ENCODE assay signal across 31 cellular contexts in genomic region chr2:224017976-224018375, GRCh38. TPM values are rescaled to one million over a fixed set of nuclear protein-coding genes. Genes with fewer than 3 reads are reported as not detected.
DNase-seq lines count a peak whose midpoint lies in the region; ATAC-seq and TF ChIP-seq lines count a peak whose summit lies in the region.
"Had no signal": no experiment of that assay in that cellular context is flagged by ENCODE, and none has a peak within 500 bp of the region (broad histone marks: within the 10 kb centered on the region; RNA-seq: fewer than 3 reads in every experiment).

No MANE protein-coding gene starts in this region.

- no peak overlapping the region for H3K9ac ChIP-seq in endodermal cell (ENCODE audit: extremely low read depth, low read length, poor library complexity, severe bottlenecking)

- DNase-seq in A673 (ENCODE audit: low spot score): no peak
- peak; percentile 55 for DNase-seq in NCI-H69 (lab: John Stamatoyannopoulos, UW)
- DNase-seq in endodermal cell: peak; percentile 33
- DNase-seq in left kidney (ENCODE audit: low read depth, low spot score): peak; percentile 81
- DNase-seq in WTC11 (ENCODE audit: low spot score): no peak
- DNase-seq in immature natural killer cell: no peak
- no peak for DNase-seq in left lung
- DNase-seq: 8988T; activated CD4-positive, alpha-beta T cell treated with anti-CD3 and anti-CD28 coated beads for 36 hours; activated CD8-positive, alpha-beta T cell treated with anti-CD3 and anti-CD28 coated beads, Interleukin-2, amount 10 ng/mL, durations not matched to agents 7 days and 5 days; amygdala; CD4-positive, CD25-positive, alpha-beta regulatory T cell; foreskin keratinocyte; GOT3; left ventricle myocardium superior; NCI-H1092; NCI-H1694 treated with DMSO at 0.1 percent for 48 hours; NCI-H510A treated with DMSO at 0.1 percent for 48 hours; PC-9; right cardiac atrium; Right ventricle myocardium superior; stimulated activated CD4-positive, alpha-beta T cell treated with anti-CD3 and anti-CD28 coated beads, Interleukin-2, amount 100 ng/mL, for 24 hours; stimulated activated naive CD8-positive, alpha-beta T cell treated with anti-CD3 and anti-CD28 coated beads, Interleukin-15, Interleukin-2, amounts not matched to agents 100 U/mL and 50 U/mL, for 24 hours; T-helper 17 cell; upper lobe of right lung had no signal

- POLR2A ChIA-PET in A673 (lab: Charles Lee; ENCODE audit: low non-redundant PET) (no interaction called here), WTC11 (lab: Charles Lee) (interaction anchor here (0.6 kb wide), 1 partner anchor 16 kb away, joined by 7 read pairs; no protein-coding TSS in a partner anchor)

- H3K27ac ChIP-seq in A673 (ENCODE audit: low read depth, low read length, poor library complexity, severe bottlenecking) (peak overlapping the region; percentile 4), endodermal cell (ENCODE audit: low read depth, low read length) (no peak overlapping the region), left lung (no peak overlapping the region)
- H3K27ac ChIP-seq: foreskin keratinocyte, hepatocyte, PC-9, upper lobe of right lung had no signal

- peaks cover 33% of the 10 kb centered on the region for H3K4me1 ChIP-seq in A673 (ENCODE audit: insufficient read depth, low read length, poor library complexity, severe bottlenecking)
- peaks cover 2% of the 10 kb centered on the region for H3K4me1 ChIP-seq in endodermal cell (ENCODE audit: control insufficient read depth, insufficient read depth, low read length)
- no peaks in the 10 kb centered on the region for H3K4me1 ChIP-seq in left lung
- H3K4me1 ChIP-seq: foreskin keratinocyte, upper lobe of right lung had no signal

- H3K9me3 Mint-ChIP-seq in endodermal cell (no peaks in the 10 kb centered on the region), WTC11 (peaks cover 10% of the 10 kb centered on the region), immature natural killer cell (no peaks in the 10 kb centered on the region)
- H3K9me3 Mint-ChIP-seq: CD4-positive, CD25-positive, alpha-beta regulatory T cell; mesothelial cell of epicardium had no signal

- no peak overlapping the region for H3K27ac Mint-ChIP-seq in endodermal cell
- H3K27ac Mint-ChIP-seq in WTC11: no peak overlapping the region
- H3K27ac Mint-ChIP-seq in immature natural killer cell: no peak overlapping the region
- H3K27ac Mint-ChIP-seq: activated CD4-positive, alpha-beta T cell treated with anti-CD3 and anti-CD28 coated beads for 36 hours; activated CD8-positive, alpha-beta T cell treated with anti-CD3 and anti-CD28 coated beads, Interleukin-2, amount 10 ng/mL, durations not matched to agents 7 days and 5 days; activated naive CD4-positive, alpha-beta T cell treated with anti-CD3 and anti-CD28 coated beads, Interleukin-2, amount 50 U/mL, for 24 hours; activated T-helper 2 cell treated with anti-CD3 and anti-CD28 coated beads, Interferon-gamma antibody, Interleukin-2, Interleukin-4, amounts not matched to agents 10 μg/mL and 5 μg/mL and 100 μg/mL, durations not matched to agents 14 hours and 24 hours and 36 hours; mesothelial cell of epicardium; T-helper 17 cell had no signal

- WGBS in endodermal cell (ENCODE audit: insufficient coverage in 1 of 2, insufficient read length in 1 of 2), 2 experiments: 82 to 92% methylated on average over 4 of the region's 4 CpGs

- peaks cover 29% of the 10 kb centered on the region for H3K36me3 Mint-ChIP-seq in endodermal cell (ENCODE audit: low read depth)
- H3K36me3 Mint-ChIP-seq in WTC11: peaks cover 9% of the 10 kb centered on the region
- H3K36me3 Mint-ChIP-seq in immature natural killer cell: peaks cover 0 to 3% (median 0%) of the 10 kb centered on the region in 3 donors
- H3K36me3 Mint-ChIP-seq: CD4-positive, CD25-positive, alpha-beta regulatory T cell; mesothelial cell of epicardium had no signal

- intact Hi-C loops in A673 (cut with micrococcal nuclease; ENCODE audit: unreplicated experiment): no loop called here
- intact Hi-C loops in left lung (cut with DNase I): no loop called here

- no peak for ATAC-seq in WTC11
- ATAC-seq in HG02588 (IDR thresholded peaks at IDR 0.05; ENCODE audit: unreplicated experiment): no peak
- no peak for ATAC-seq in left lung
- ATAC-seq: activated CD4-positive, alpha-beta T cell treated with anti-CD3 and anti-CD28 coated beads for 36 hours; activated CD8-positive, alpha-beta T cell treated with anti-CD3 and anti-CD28 coated beads, Interleukin-2, amount 10 ng/mL, durations not matched to agents 7 days and 5 days; foreskin keratinocyte; left ventricle myocardium superior; right cardiac atrium; SK-N-SH treated with all-trans-retinoic acid at 6 μM for 48 hours; stimulated activated naive CD8-positive, alpha-beta T cell treated with anti-CD3 and anti-CD28 coated beads, Interleukin-15, Interleukin-2, amounts not matched to agents 100 U/mL and 50 U/mL, for 24 hours; T-helper 17 cell; upper lobe of right lung had no signal

- H3K4me3 Mint-ChIP-seq in endodermal cell (no peak overlapping the region), WTC11 (no peak overlapping the region), immature natural killer cell (no peak overlapping the region)
- H3K4me3 Mint-ChIP-seq: activated CD4-positive, alpha-beta T cell treated with anti-CD3 and anti-CD28 coated beads for 36 hours; activated CD8-positive, alpha-beta T cell treated with anti-CD3 and anti-CD28 coated beads, Interleukin-2, amount 10 ng/mL, durations not matched to agents 7 days and 5 days; activated naive CD4-positive, alpha-beta T cell treated with anti-CD3 and anti-CD28 coated beads, Interleukin-2, amount 50 U/mL, for 24 hours; CD4-positive, CD25-positive, alpha-beta regulatory T cell; mesothelial cell of epicardium; T-helper 17 cell had no signal

- H3K4me3 ChIP-seq in A673 (ENCODE audit: low read depth, low read length, poor library complexity, severe bottlenecking): no peak overlapping the region
- no peak overlapping the region for H3K4me3 ChIP-seq in endodermal cell (ENCODE audit: low read length)
- no peak overlapping the region for H3K4me3 ChIP-seq in left lung
- H3K4me3 ChIP-seq: hepatocyte, PC-9, upper lobe of right lung had no signal

- H3K4me1 Mint-ChIP-seq in endodermal cell (peaks cover 10% of the 10 kb centered on the region), WTC11 (peaks cover 6% of the 10 kb centered on the region), immature natural killer cell (peaks cover 6 to 24% of the 10 kb centered on the region in 2 donors)
- H3K4me1 Mint-ChIP-seq: mesothelial cell of epicardium had no signal

- no peaks in the 10 kb centered on the region for H3K27me3 ChIP-seq in A673 (replicated peaks; ENCODE audit: insufficient read depth, low read depth, low read length, poor library complexity)
- H3K27me3 ChIP-seq in endodermal cell (ENCODE audit: control insufficient read depth, insufficient read depth, low read length, poor library complexity, severe bottlenecking): no peaks in the 10 kb centered on the region
- H3K27me3 ChIP-seq in left lung: no peaks in the 10 kb centered on the region
- H3K27me3 ChIP-seq: foreskin keratinocyte, hepatocyte, upper lobe of right lung had no signal

- H3K9me3 ChIP-seq in A673 (ENCODE audit: low read depth, low read length, poor library complexity, severe bottlenecking) (no peaks in the 10 kb centered on the region), endodermal cell (ENCODE audit: control insufficient read depth, low read length) (no peaks in the 10 kb centered on the region), left lung (no peaks in the 10 kb centered on the region)
- H3K9me3 ChIP-seq: upper lobe of right lung had no signal

- H3K27me3 Mint-ChIP-seq in endodermal cell (ENCODE audit: insufficient read depth) (no peaks in the 10 kb centered on the region), WTC11 (ENCODE audit: low read depth) (no peaks in the 10 kb centered on the region), immature natural killer cell (ENCODE audit: low read depth in 3 of 3) (peaks cover 0 to 2% (median 0%) of the 10 kb centered on the region in 3 donors)
- H3K27me3 Mint-ChIP-seq: activated CD4-positive, alpha-beta T cell treated with anti-CD3 and anti-CD28 coated beads for 36 hours; activated naive CD4-positive, alpha-beta T cell treated with anti-CD3 and anti-CD28 coated beads, Interleukin-2, amount 50 U/mL, for 24 hours; T-helper 17 cell had no signal

- H3K36me3 ChIP-seq in A673 (ENCODE audit: insufficient read depth, low read length, poor library complexity, severe bottlenecking) (no peaks in the 10 kb centered on the region), endodermal cell (ENCODE audit: control insufficient read depth, insufficient read depth, low read length) (peaks cover 73% of the 10 kb centered on the region), left lung (no peaks in the 10 kb centered on the region)
- H3K36me3 ChIP-seq: upper lobe of right lung had no signal

- no TSS peak for BruUV-seq in A673 (replicated peaks; lab: Mats Ljungman, UMichigan)

- no peak for TF ChIP-seq CTCF in A673 (conservative IDR thresholded peaks at IDR 0.05; ENCODE audit: low read depth, low read length)
- TF ChIP-seq CTCF in endodermal cell (conservative IDR thresholded peaks at IDR 0.05): no peak
- TF ChIP-seq CTCF in WTC11 (IDR thresholded peaks at IDR 0.05): no peak
- no peak for TF ChIP-seq CTCF in left lung (IDR thresholded peaks at IDR 0.05)

- CTCF ChIA-PET in A673 (lab: Charles Lee): no interaction called here
- CTCF ChIA-PET in WTC11 (lab: Charles Lee): no interaction called here

TF ChIP-seq in WTC11, 78 proteins besides CTCF, POLR2A, EP300 and RAD21 (continues in another document):
- TF ChIP-seq FOXJ3 (CRISPR knock-in tag; IDR thresholded peaks at IDR 0.05; ENCODE audit: borderline replicate concordance) (no peak), FOXK1 (CRISPR knock-in tag; IDR thresholded peaks at IDR 0.05) (no peak), CDX4 (CRISPR knock-in tag; IDR thresholded peaks at IDR 0.05; ENCODE audit: borderline replicate concordance) (no peak), TEAD1 (CRISPR knock-in tag; IDR thresholded peaks at IDR 0.05) (no peak), JAZF1 (CRISPR knock-in tag; IDR thresholded peaks at IDR 0.05) (no peak), MAX (CRISPR knock-in tag; IDR thresholded peaks at IDR 0.05) (no peak), ESRRA (CRISPR knock-in tag; IDR thresholded peaks at IDR 0.05; ENCODE audit: borderline replicate concordance) (no peak)

RNA-seq across cellular contexts. Expression of gene SERPINE2, which starts 21.1 kb away (rescaled TPM):
- total RNA-seq in A673 (2021) (331 and 380 TPM in 2 replicates), endodermal cell (100 to 1,000 TPM; 257 to 386 TPM), WTC11 (2021) (53.1 to 60.4 TPM (median 54.2 TPM) in 3 replicates), left lung (10 to 100 TPM; 21.7 to 28.5 TPM)
- polyA plus RNA-seq in endodermal cell (2013, experiment 1 of 2): 226 TPM
- 288 TPM for polyA plus RNA-seq in endodermal cell (2013, experiment 2 of 2)
- polyA plus RNA-seq in immature natural killer cell: 10 to 100 TPM; 17.9 to 20.3 (median 18.7) TPM

Comparison
In these comparisons a context has a peak if more than half of its experiments do, and no peak if none do; other contexts are left out.
1. DNase-seq: peak in NCI-H69 (single experiment), endodermal cell (single experiment) and left kidney (single experiment); none in A673 (single experiment), WTC11 (single experiment), immature natural killer cell (0 of 3) and left lung (0 of 2).